12 cellular contexts compared by ENCODE assay signal in genomic region chr9:3931996-3932906, GRCh38.
DNase-seq lines count a peak whose midpoint lies in the region; ATAC-seq and TF ChIP-seq lines count a peak whose summit lies in the region.
"Had no signal": no experiment of that assay in that cellular context is flagged by ENCODE, and none has a peak within 500 bp of the region (broad histone marks: within the 10 kb centered on the region; RNA-seq: fewer than 3 reads in every experiment).

No MANE protein-coding gene starts in this region.

- CTCF ChIA-PET in A673 (lab: Charles Lee) = no interaction called here

- H3K4me3 ChIP-seq in cardiac fibroblast (replicated peaks in 1 of 2; ENCODE audit: low read depth in 2 of 2, low read length in 2 of 2) = no peak overlapping the region
- H3K4me3 ChIP-seq in A673 (ENCODE audit: low read depth, low read length, poor library complexity, severe bottlenecking) = no peak overlapping the region
- H3K4me3 ChIP-seq: esophagus muscularis mucosa, thoracic aorta had no signal

- no TSS peak for BruUV-seq in A673 (replicated peaks; lab: Mats Ljungman, UMichigan)

- intact Hi-C loops in A673 (cut with micrococcal nuclease; ENCODE audit: unreplicated experiment) = no loop called here

- peak; percentile 14 for DNase-seq in LoVo (ENCODE audit: low spot score)
- DNase-seq in cardiac fibroblast (ENCODE audit: low read depth in 2 of 2) = peak; percentile 37 to 82
- DNase-seq in renal cortical epithelial cell (ENCODE audit: low read depth) = peak; percentile 40
- no peak for DNase-seq in A673 (ENCODE audit: low spot score)
- no peak for DNase-seq in effector CD8-positive, alpha-beta T cell (lab: John Stamatoyannopoulos, UW)
- DNase-seq: H9, WERI-Rb-1 had no signal

- H3K4me1 ChIP-seq in A673 (ENCODE audit: insufficient read depth, low read length, poor library complexity, severe bottlenecking) = peaks cover 26% of the 10 kb centered on the region
- H3K4me1 ChIP-seq: esophagus muscularis mucosa had no signal

- POLR2A ChIA-PET in A673 (lab: Charles Lee; ENCODE audit: low non-redundant PET) = no interaction called here

- H3K9me3 ChIP-seq in A673 (ENCODE audit: low read depth, low read length, poor library complexity, severe bottlenecking) = no peaks in the 10 kb centered on the region
- H3K9me3 ChIP-seq: esophagus muscularis mucosa, thoracic aorta had no signal

- TF ChIP-seq POLR2A in GM19099 (IDR thresholded peaks at IDR 0.05; ENCODE audit: extremely low read depth, insufficient read length, low read depth) = peak; percentile 22

- no peak for ATAC-seq in GM21367 (IDR thresholded peaks at IDR 0.05; ENCODE audit: unreplicated experiment)
- ATAC-seq: right cardiac atrium had no signal

- no peaks in the 10 kb centered on the region for H3K27me3 ChIP-seq in A673 (replicated peaks; ENCODE audit: insufficient read depth, low read depth, low read length, poor library complexity)
- H3K27me3 ChIP-seq: esophagus muscularis mucosa had no signal

- TF ChIP-seq CTCF in cardiac fibroblast (IDR thresholded peaks at IDR 0.05; ENCODE audit: low read depth, low read length) (no peak), A673 (conservative IDR thresholded peaks at IDR 0.05; ENCODE audit: low read depth, low read length) (no peak)

- H3K36me3 ChIP-seq in A673 (ENCODE audit: insufficient read depth, low read length, poor library complexity, severe bottlenecking) = no peaks in the 10 kb centered on the region
- H3K36me3 ChIP-seq: WERI-Rb-1 had no signal

- no peak overlapping the region for H3K27ac ChIP-seq in A673 (ENCODE audit: low read depth, low read length, poor library complexity, severe bottlenecking)
- H3K27ac ChIP-seq: esophagus muscularis mucosa, thoracic aorta, WERI-Rb-1 had no signal

Comparison
In these comparisons a context has a peak if more than half of its experiments do, and no peak if none do; other contexts are left out.
1. DNase-seq: peak in LoVo (single experiment), cardiac fibroblast (2 of 2) and renal cortical epithelial cell (single experiment); none in A673 (single experiment) and effector CD8-positive, alpha-beta T cell (single experiment).